Comparison of ENCODE assay signal across 1 cellular context in the genomic region with DNA sequence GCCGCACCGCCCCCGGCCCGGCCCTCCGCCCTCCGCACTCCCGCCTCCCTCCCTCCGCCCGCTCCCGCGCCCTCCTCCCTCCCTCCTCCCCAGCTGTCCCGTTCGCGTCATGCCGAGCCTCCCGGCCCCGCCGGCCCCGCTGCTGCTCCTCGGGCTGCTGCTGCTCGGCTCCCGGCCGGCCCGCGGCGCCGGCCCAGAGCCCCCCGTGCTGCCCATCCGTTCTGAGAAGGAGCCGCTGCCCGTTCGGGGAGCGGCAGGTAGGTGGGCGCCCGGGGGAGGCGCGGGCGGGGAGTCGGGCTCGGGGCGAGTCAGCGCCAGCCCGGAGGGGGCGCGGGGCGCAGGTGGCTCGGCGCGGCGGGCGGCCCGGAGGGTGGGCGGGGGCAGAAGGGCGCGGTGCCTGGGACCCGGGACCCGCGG.
TF ChIP-seq lines count a peak whose summit lies in the region.

No MANE protein-coding gene starts in this region.

TF ChIP-seq in SK-N-SH, 30 proteins besides CTCF, POLR2A, EP300 and RAD21 (continued from another document):
- TF ChIP-seq USF2 (IDR thresholded peaks at IDR 0.05; ENCODE audit: borderline replicate concordance, low read depth, low read length): no peak
- TF ChIP-seq NRF1 (IDR thresholded peaks at IDR 0.05; ENCODE audit: low read depth, low read length): no peak
- TF ChIP-seq, protein P1, sequence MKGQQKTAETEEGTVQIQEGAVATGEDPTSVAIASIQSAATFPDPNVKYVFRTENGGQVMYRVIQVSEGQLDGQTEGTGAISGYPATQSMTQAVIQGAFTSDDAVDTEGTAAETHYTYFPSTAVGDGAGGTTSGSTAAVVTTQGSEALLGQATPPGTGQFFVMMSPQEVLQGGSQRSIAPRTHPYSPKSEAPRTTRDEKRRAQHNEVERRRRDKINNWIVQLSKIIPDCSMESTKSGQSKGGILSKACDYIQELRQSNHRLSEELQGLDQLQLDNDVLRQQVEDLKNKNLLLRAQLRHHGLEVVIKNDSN (IDR thresholded peaks at IDR 0.05; ENCODE audit: borderline replicate concordance, low read depth): no peak
- TF ChIP-seq EZH2phosphoT487 (IDR thresholded peaks at IDR 0.05; ENCODE audit: borderline replicate concordance, low read depth): no peak
- no peak for TF ChIP-seq MEF2A (IDR thresholded peaks at IDR 0.05; ENCODE audit: borderline replicate concordance, low read depth)
- TF ChIP-seq IRF3 (IDR thresholded peaks at IDR 0.05; ENCODE audit: low read depth, low read length): no peak
- TF ChIP-seq, protein P2, sequence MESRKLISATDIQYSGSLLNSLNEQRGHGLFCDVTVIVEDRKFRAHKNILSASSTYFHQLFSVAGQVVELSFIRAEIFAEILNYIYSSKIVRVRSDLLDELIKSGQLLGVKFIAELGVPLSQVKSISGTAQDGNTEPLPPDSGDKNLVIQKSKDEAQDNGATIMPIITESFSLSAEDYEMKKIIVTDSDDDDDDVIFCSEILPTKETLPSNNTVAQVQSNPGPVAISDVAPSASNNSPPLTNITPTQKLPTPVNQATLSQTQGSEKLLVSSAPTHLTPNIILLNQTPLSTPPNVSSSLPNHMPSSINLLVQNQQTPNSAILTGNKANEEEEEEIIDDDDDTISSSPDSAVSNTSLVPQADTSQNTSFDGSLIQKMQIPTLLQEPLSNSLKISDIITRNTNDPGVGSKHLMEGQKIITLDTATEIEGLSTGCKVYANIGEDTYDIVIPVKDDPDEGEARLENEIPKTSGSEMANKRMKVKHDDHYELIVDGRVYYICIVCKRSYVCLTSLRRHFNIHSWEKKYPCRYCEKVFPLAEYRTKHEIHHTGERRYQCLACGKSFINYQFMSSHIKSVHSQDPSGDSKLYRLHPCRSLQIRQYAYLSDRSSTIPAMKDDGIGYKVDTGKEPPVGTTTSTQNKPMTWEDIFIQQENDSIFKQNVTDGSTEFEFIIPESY (IDR thresholded peaks at IDR 0.05; ENCODE audit: borderline replicate concordance, low read depth): no peak
- TF ChIP-seq RCOR1 (IDR thresholded peaks at IDR 0.05; ENCODE audit: low read length): no peak
- no peak for TF ChIP-seq FOSL2 (IDR thresholded peaks at IDR 0.05; ENCODE audit: borderline replicate concordance, low read depth)
- TF ChIP-seq SMC3 (IDR thresholded peaks at IDR 0.05; ENCODE audit: low read depth, low read length): no peak
- no peak for TF ChIP-seq CHD2 (IDR thresholded peaks at IDR 0.05; ENCODE audit: low read length, partially characterized antibody)
- TF ChIP-seq GABPA (IDR thresholded peaks at IDR 0.05; ENCODE audit: low read depth): no peak
- TF ChIP-seq SIN3A (IDR thresholded peaks at IDR 0.05; ENCODE audit: borderline replicate concordance, low read depth, low read length): no peak
- TF ChIP-seq FOXJ3 (CRISPR knock-in tag; IDR thresholded peaks at IDR 0.05): no peak
